In the genomic region with DNA sequence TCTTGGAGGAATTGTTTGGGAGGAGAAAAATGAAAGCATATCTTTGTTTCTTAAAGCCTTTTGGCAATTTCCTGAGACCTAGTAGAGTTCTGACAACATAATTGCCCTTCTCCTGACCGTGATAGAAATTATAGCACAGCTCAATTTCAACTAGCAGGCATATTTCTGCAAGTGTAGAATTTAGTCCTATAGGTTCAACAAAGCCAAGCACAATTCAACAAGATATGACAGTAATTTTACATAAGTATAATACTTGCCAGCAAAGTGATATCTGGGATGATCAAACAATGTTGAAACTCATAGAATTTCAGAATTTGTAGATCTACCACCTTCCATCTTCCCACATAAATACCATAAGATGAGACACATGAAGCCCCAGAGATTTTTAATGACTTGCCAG, we compare ENCODE assay signal across 6 cellular contexts.
"Had no signal": no experiment of that assay in that cellular context is flagged by ENCODE, and none has a peak within 500 bp of the region (broad histone marks: within the 10 kb centered on the region; RNA-seq: fewer than 3 reads in every experiment).

No MANE protein-coding gene starts in this region.

- H3K27ac ChIP-seq: HL-60 had no signal

- H3K4me3 ChIP-seq: GM23338 had no signal

- H2AFZ ChIP-seq: GM23338 had no signal

- H3K4me2 ChIP-seq: GM23338 had no signal

- ATAC-seq: GM23338, HepG2 had no signal

- DNase-seq: H9, HCEC 1CT, KBM-7 had no signal
